In the genomic region with DNA sequence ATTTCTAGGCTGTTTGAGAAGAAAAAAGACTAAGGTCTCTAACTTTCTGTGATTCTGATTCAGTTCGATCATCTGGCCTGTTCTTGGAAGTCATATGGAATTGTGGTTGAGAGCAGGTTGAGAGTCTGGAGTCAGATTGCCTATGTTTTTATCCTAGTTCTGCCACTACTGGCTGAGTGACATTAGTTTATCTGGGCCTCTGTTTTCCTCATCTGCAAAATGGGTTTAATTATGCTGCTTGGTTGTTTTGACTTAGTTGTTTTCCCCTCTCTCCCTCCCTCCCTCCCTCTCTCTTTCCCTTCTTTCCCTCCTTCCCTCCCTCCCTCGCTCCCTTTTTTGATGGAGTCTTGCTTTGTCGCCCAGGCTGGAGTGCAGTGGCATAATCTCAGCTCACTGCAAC, we compare ENCODE assay signal across 19 cellular contexts. TPM values are rescaled to one million over a fixed set of nuclear protein-coding genes. Genes with fewer than 3 reads are reported as not detected.
DNase-seq lines count a peak whose midpoint lies in the region; ATAC-seq, FAIRE-seq and TF ChIP-seq lines count a peak whose summit lies in the region.
"Had no signal": no experiment of that assay in that cellular context is flagged by ENCODE, and none has a peak within 500 bp of the region (broad histone marks: within the 10 kb centered on the region; RNA-seq: fewer than 3 reads in every experiment).

No MANE protein-coding gene starts in this region.

- H3K36me3 ChIP-seq in HepG2 (replicated peaks in 1 of 2; ENCODE audit: control insufficient read depth in 1 of 2, insufficient read depth in 2 of 2, low read length in 2 of 2), result no peaks in the 10 kb centered on the region; a peak in 1 of 5 replicates
- no peaks in the 10 kb centered on the region for H3K36me3 ChIP-seq in right lobe of liver
- H3K36me3 ChIP-seq in trophoblast cell (ENCODE audit: control insufficient read depth in 1 of 2, insufficient read depth in 2 of 2, low read length in 2 of 2), result no peaks in the 10 kb centered on the region
- H3K36me3 ChIP-seq: BE2C had no signal

- in situ Hi-C loops in HepG2 (cut with HindIII; ENCODE audit: extremely low pct_ligation_motif_present, low pct_unique_long_range_greater_than_20kb), result no loop called here

- no peak overlapping the region for H3K18ac ChIP-seq in trophoblast cell (ENCODE audit: low read length)

- no peaks in the 10 kb centered on the region for H3K27me3 ChIP-seq in HepG2 (ENCODE audit: control insufficient read depth in 1 of 2, insufficient read depth in 2 of 2, low read length in 2 of 2)
- H3K27me3 ChIP-seq in right lobe of liver, result no peaks in the 10 kb centered on the region
- no peaks in the 10 kb centered on the region for H3K27me3 ChIP-seq in trophoblast cell (ENCODE audit: insufficient read depth, low read length)
- H3K27me3 ChIP-seq: BE2C had no signal

- H2AK5ac ChIP-seq in trophoblast cell (ENCODE audit: low read length), result no peak overlapping the region

- no peak overlapping the region for H2BK120ac ChIP-seq in trophoblast cell (ENCODE audit: insufficient read depth, low read length, poor library complexity)

- H3K4me2 ChIP-seq in HepG2 (ENCODE audit: low read depth, low read length) (no peak overlapping the region), trophoblast cell (ENCODE audit: low read length) (no peak overlapping the region)
- H3K4me2 ChIP-seq: A549, GM23338 had no signal

- TF ChIP-seq CTCF in HepG2 (CRISPR knock-in tag; IDR thresholded peaks at IDR 0.05), result no peak
- TF ChIP-seq CTCF in right lobe of liver (IDR thresholded peaks at IDR 0.05), result no peak

- 98% methylated on average over 3 of the region's 3 CpGs for WGBS in HepG2 (ENCODE audit: low lambda C conversion rate)
- WGBS in right lobe of liver (ENCODE audit: insufficient coverage, low coverage, low lambda C conversion rate, missing lambda C conversion rate), result 98% methylated on average over 3 of the region's 3 CpGs
- WGBS in trophoblast cell (ENCODE audit: extremely low coverage, insufficient coverage, insufficient read length), result no CpG with 5 or more reads among the region's 3 CpGs

- TF ChIP-seq RAD21 in HepG2 (CRISPR knock-in tag; IDR thresholded peaks at IDR 0.05), result no peak

- H4K91ac ChIP-seq in trophoblast cell (ENCODE audit: low read depth, low read length), result no peak overlapping the region

- H2AFZ ChIP-seq in HepG2 (ENCODE audit: low read length), result no peak overlapping the region
- H2AFZ ChIP-seq in trophoblast cell (ENCODE audit: insufficient read depth, low read length, poor library complexity), result no peak overlapping the region
- H2AFZ ChIP-seq: GM23338 had no signal

- H3K23ac ChIP-seq in trophoblast cell (ENCODE audit: low read length), result no peak overlapping the region

- H3K4me3 ChIP-seq in HepG2 (replicated peaks in 1 of 3; ENCODE audit: insufficient read depth in 1 of 3, low read depth in 2 of 3, low read length in 3 of 3), result no peak overlapping the region
- H3K4me3 ChIP-seq in right lobe of liver, result no peak overlapping the region
- H3K4me3 ChIP-seq in trophoblast cell (ENCODE audit: low read depth, low read length), result no peak overlapping the region
- H3K4me3 ChIP-seq: A549, GM23338 had no signal

- no peak overlapping the region for H4K12ac ChIP-seq in trophoblast cell (ENCODE audit: low read depth, low read length)

- no TSS peak for BruUV-seq in HepG2 (replicated peaks; lab: Mats Ljungman, UMichigan)

- no peak for TF ChIP-seq EP300 in HepG2 (IDR thresholded peaks at IDR 0.05; ENCODE audit: low read depth in 2 of 2, low read length in 2 of 2)
- no peak for TF ChIP-seq EP300 in HepG2 (CRISPR knock-in tag; IDR thresholded peaks at IDR 0.05; ENCODE audit: borderline replicate concordance)

- peaks cover 41% of the 10 kb centered on the region for H3K36me3 Mint-ChIP-seq in activated T-helper 17 cell treated with anti-CD3 and anti-CD28 coated beads, Interleukin-2, amount 50 U/mL, for 72 hours (ENCODE audit: low read depth)
- peaks cover 11% of the 10 kb centered on the region for H3K36me3 Mint-ChIP-seq in central memory CD8-positive, alpha-beta T cell (ENCODE audit: insufficient read depth)

- TF ChIP-seq POLR2A in HepG2 (IDR thresholded peaks at IDR 0.05; ENCODE audit: insufficient read depth in 1 of 2, low read depth in 2 of 2, low read length in 2 of 2) (no peak), right lobe of liver (IDR thresholded peaks at IDR 0.05) (no peak)

- H3K9me3 Mint-ChIP-seq in activated T-helper 17 cell treated with anti-CD3 and anti-CD28 coated beads, Interleukin-2, amount 50 U/mL, for 72 hours, result no peaks in the 10 kb centered on the region
- no peaks in the 10 kb centered on the region for H3K9me3 Mint-ChIP-seq in central memory CD8-positive, alpha-beta T cell
- H3K9me3 Mint-ChIP-seq: GM23338, H9 had no signal

- no peak overlapping the region for H3K14ac ChIP-seq in trophoblast cell (ENCODE audit: low read length)

- H3K79me2 ChIP-seq in HepG2 (ENCODE audit: insufficient read depth, low read length) (peaks cover 4% of the 10 kb centered on the region), trophoblast cell (ENCODE audit: control insufficient read depth, insufficient read depth, low read length, poor library complexity) (peaks cover 8% of the 10 kb centered on the region)

- no peak for FAIRE-seq in HepG2 (lab: Jason Lieb, UNC)
- FAIRE-seq: A549, GM12892, HTR-8/SVneo had no signal

- peaks cover 23% of the 10 kb centered on the region for H3K4me1 Mint-ChIP-seq in activated T-helper 17 cell treated with anti-CD3 and anti-CD28 coated beads, Interleukin-2, amount 50 U/mL, for 72 hours
- peaks cover 49% of the 10 kb centered on the region for H3K4me1 Mint-ChIP-seq in central memory CD8-positive, alpha-beta T cell

- no peak overlapping the region for H4K8ac ChIP-seq in trophoblast cell (ENCODE audit: low read depth, low read length)

- H3K27me3 Mint-ChIP-seq in activated T-helper 17 cell treated with anti-CD3 and anti-CD28 coated beads, Interleukin-2, amount 50 U/mL, for 72 hours, result no peaks in the 10 kb centered on the region
- H3K27me3 Mint-ChIP-seq in central memory CD8-positive, alpha-beta T cell, result no peaks in the 10 kb centered on the region

- no peak for ATAC-seq in HepG2
- ATAC-seq in right lobe of liver, result no peak
- no peak for ATAC-seq in activated T-helper 17 cell treated with anti-CD3 and anti-CD28 coated beads, Interleukin-2, amount 50 U/mL, for 72 hours (replicated peaks)
- ATAC-seq in central memory CD8-positive, alpha-beta T cell (replicated peaks; ENCODE audit: extremely low read depth, poor library complexity, severe bottlenecking), result no peak
- no peak for ATAC-seq in HG03095 (IDR thresholded peaks at IDR 0.05; ENCODE audit: unreplicated experiment)
- ATAC-seq: A549; CD8-positive, alpha-beta T cell; GM23338 had no signal

- H3K27ac Mint-ChIP-seq in activated T-helper 17 cell treated with anti-CD3 and anti-CD28 coated beads, Interleukin-2, amount 50 U/mL, for 72 hours, result peak overlapping the region; percentile 6
- H3K27ac Mint-ChIP-seq in central memory CD8-positive, alpha-beta T cell (ENCODE audit: low read depth), result peak overlapping the region; percentile 53
- H3K27ac Mint-ChIP-seq: CD8-positive, alpha-beta T cell; GM23338; H9 had no signal

- H3K27ac ChIP-seq in HepG2 (ENCODE audit: extremely low read length, insufficient read depth, low read length) (no peak overlapping the region), right lobe of liver (no peak overlapping the region), trophoblast cell (ENCODE audit: low read depth, low read length) (no peak overlapping the region)
- H3K27ac ChIP-seq: A549, C4-2B had no signal

- peak overlapping the region; percentile 70 for H3K4ac ChIP-seq in trophoblast cell (ENCODE audit: low read depth, low read length)

- DNase-seq in HepG2 (ENCODE audit: low spot score), result no peak
- no peak for DNase-seq in right lobe of liver
- no peak for DNase-seq in central memory CD8-positive, alpha-beta T cell (ENCODE audit: low spot score in 2 of 2)
- no peak for DNase-seq in trophoblast cell
- no peak for DNase-seq in NCI-H2171 treated with DMSO at 0.1 percent for 48 hours (lab: John Stamatoyannopoulos, UW)
- DNase-seq in NCI-H187 (lab: John Stamatoyannopoulos, UW), result no peak
- DNase-seq: BE2C; CD8-positive, alpha-beta T cell; COR-L47; DND-41; GDM1; H9 had no signal

- peaks cover 41% of the 10 kb centered on the region for H3K4me1 ChIP-seq in HepG2 (ENCODE audit: insufficient read depth, low read length)
- H3K4me1 ChIP-seq in right lobe of liver, result peaks cover 0 to 25% (median 10%) of the 10 kb centered on the region in 4 donors
- H3K4me1 ChIP-seq in trophoblast cell (ENCODE audit: control insufficient read depth in 1 of 2, insufficient read depth in 2 of 2, low read length in 2 of 2), result peaks cover 20 to 24% of the 10 kb centered on the region in 2 experiments
- H3K4me1 ChIP-seq: BE2C had no signal

- H3K9me3 ChIP-seq in HepG2 (ENCODE audit: low read length), result no peaks in the 10 kb centered on the region
- H3K9me3 ChIP-seq in right lobe of liver, result no peaks in the 10 kb centered on the region
- peaks cover 2% of the 10 kb centered on the region for H3K9me3 ChIP-seq in trophoblast cell (ENCODE audit: insufficient read depth, low read depth, low read length)
- H3K9me3 ChIP-seq: A549, BE2C had no signal

- H2BK5ac ChIP-seq in trophoblast cell (ENCODE audit: low read depth, low read length, poor library complexity), result no peak overlapping the region

- CTCF ChIA-PET in HepG2 (lab: Yijun Ruan, JAX; ENCODE audit: low intra/inter-chr PET ratio, low total read pairs), result no interaction called here

- H3K79me1 ChIP-seq in trophoblast cell (ENCODE audit: low read length), result peaks cover 19% of the 10 kb centered on the region

- POLR2A ChIA-PET in HepG2 (lab: Yijun Ruan, JAX), result no interaction called here

- intact Hi-C loops in HepG2 (cut with micrococcal nuclease; ENCODE audit: unreplicated experiment) (no loop called here), right lobe of liver (cut with DNase I) (no loop called here)

- no peak overlapping the region for H3K4me3 Mint-ChIP-seq in activated T-helper 17 cell treated with anti-CD3 and anti-CD28 coated beads, Interleukin-2, amount 50 U/mL, for 72 hours
- H3K4me3 Mint-ChIP-seq in central memory CD8-positive, alpha-beta T cell, result no peak overlapping the region
- H3K4me3 Mint-ChIP-seq: CD8-positive, alpha-beta T cell; GM23338; H9 had no signal

- H4K20me1 ChIP-seq in HepG2 (ENCODE audit: insufficient read depth, low read length), result peaks cover 12% of the 10 kb centered on the region

- no peak overlapping the region for H2BK12ac ChIP-seq in trophoblast cell (ENCODE audit: low read length)

- no peak overlapping the region for H3K9ac ChIP-seq in HepG2 (ENCODE audit: insufficient read depth, low read depth, low read length)
- no peak overlapping the region for H3K9ac ChIP-seq in trophoblast cell (ENCODE audit: low read length)

RNA-seq across cellular contexts. Expression of a gene that starts 6.2 kb away (rescaled TPM):
- total RNA-seq in HepG2 (2016; rRNA removed; fragmentation: Illumina TruSeq; extraction: Trizol), result 56.7 and 65.4 TPM in 2 replicates
- 7.8 and 9.7 TPM in 2 replicates for total RNA-seq in HepG2 (2016; cell fraction: cytosol; rRNA removed; fragmentation: Illumina TruSeq; extraction: Trizol; ENCODE audit: low read depth)
- 50.3 and 61.9 TPM in 2 replicates for total RNA-seq in HepG2 (2016; cell fraction: insoluble cytoplasmic fraction; rRNA removed; fragmentation: Illumina TruSeq; extraction: Trizol)
- 18.5 and 20.3 TPM in 2 replicates for total RNA-seq in HepG2 (2016; cell fraction: membrane; rRNA removed; fragmentation: Illumina TruSeq; extraction: Trizol)
- 147 and 164 TPM in 2 replicates for total RNA-seq in HepG2 (2016; cell fraction: nucleus; rRNA removed; fragmentation: Illumina TruSeq; extraction: Trizol)
- 36.5 and 36.7 TPM in 2 replicates for polyA plus RNA-seq in HepG2 (2011; rRNA removed)
- polyA plus RNA-seq in HepG2 (2011; cell fraction: cytosol; rRNA removed), result 13.0 and 16.2 TPM in 2 replicates
- 98.0 and 102 TPM in 2 replicates for polyA plus RNA-seq in HepG2 (2011; cell fraction: nucleus; rRNA removed)
- 38.1 and 55.9 TPM in 2 replicates for polyA plus RNA-seq in HepG2 (2012)
- polyA plus RNA-seq in HepG2 (2016; cell fraction: cytosol; fragmentation: Illumina TruSeq; extraction: Trizol; ENCODE audit: low read depth), result 3.1 and 3.3 TPM in 2 replicates
- 34.7 and 37.3 TPM in 2 replicates for polyA plus RNA-seq in HepG2 (2016; cell fraction: insoluble cytoplasmic fraction; fragmentation: Illumina TruSeq; extraction: Trizol; ENCODE audit: low read depth)
- polyA plus RNA-seq in HepG2 (2016; cell fraction: membrane; fragmentation: Illumina TruSeq; extraction: Trizol; ENCODE audit: low read depth), result 5.3 and 6.9 TPM in 2 replicates
- polyA plus RNA-seq in HepG2 (2016; cell fraction: nucleus; fragmentation: Illumina TruSeq; extraction: Trizol; ENCODE audit: insufficient read depth, low read depth), result 102 and 117 TPM in 2 replicates
- polyA minus RNA-seq in HepG2 (2011; rRNA and poly(A)+ RNA removed; ENCODE audit: low replicate concordance), result 97.4 and 114 TPM in 2 replicates
- 48.6 TPM in 2 replicates for polyA minus RNA-seq in HepG2 (2011; cell fraction: cytosol; rRNA and poly(A)+ RNA removed)
- 406 and 470 TPM in 2 replicates for polyA minus RNA-seq in HepG2 (2011; cell fraction: nucleus; rRNA and poly(A)+ RNA removed)
- 100 to 1,000 TPM in 3 of 6 experiments, 10 to 100 TPM in 3; 78.4 to 141 (median 100) TPM for total RNA-seq in right lobe of liver
- total RNA-seq in activated T-helper 17 cell treated with anti-CD3 and anti-CD28 coated beads, Interleukin-2, amount 50 U/mL, for 72 hours, result 100 to 1,000 TPM; 434 to 605 TPM
- polyA plus RNA-seq in trophoblast cell (2013), result 51.7 and 53.8 TPM in 2 replicates
